In genomic region chr9:123049589-123050222, GRCh38 we compare ENCODE assay signal across 11 cellular contexts. TPM values are rescaled to one million over a fixed set of nuclear protein-coding genes. Genes with fewer than 3 reads are reported as not detected.
DNase-seq lines count a peak whose midpoint lies in the region; ATAC-seq lines count a peak whose summit lies in the region.
"Had no signal": no experiment of that assay in that cellular context is flagged by ENCODE, and none has a peak within 500 bp of the region (broad histone marks: within the 10 kb centered on the region; RNA-seq: fewer than 3 reads in every experiment).

No MANE protein-coding gene starts in this region.

- H3K18ac ChIP-seq in neuronal stem cell (ENCODE audit: low read length) = no peak overlapping the region

- no peaks in the 10 kb centered on the region for H3K27me3 Mint-ChIP-seq in activated CD8-positive, alpha-beta T cell treated with anti-CD3 and anti-CD28 coated beads, Interleukin-2, amount 10 ng/mL, durations not matched to agents 7 days and 5 days (ENCODE audit: low read depth)
- H3K27me3 Mint-ChIP-seq in activated T-helper 17 cell treated with anti-CD3 and anti-CD28 coated beads, Interleukin-2, amount 50 U/mL, for 72 hours = no peaks in the 10 kb centered on the region

- H2BK120ac ChIP-seq in neuronal stem cell (ENCODE audit: low read depth, low read length) = no peak overlapping the region

- 14 to 20% methylated on average over 3 of the region's 3 CpGs for WGBS in GM23248 (ENCODE audit: low coverage in 1 of 2, low lambda C conversion rate in 2 of 2, missing lambda C conversion rate in 2 of 2), 2 experiments
- WGBS in neuronal stem cell (ENCODE audit: extremely low coverage in 2 of 2, insufficient read length in 2 of 2, insufficient replicate concordance in 1 of 2), 2 donors = no CpG with 5 or more reads among the region's 3 CpGs

- no peaks in the 10 kb centered on the region for H3K9me2 ChIP-seq in GM23248 (ENCODE audit: insufficient read depth)

- POLR2A ChIA-PET in activated CD8-positive, alpha-beta T cell treated with anti-CD3 and anti-CD28 coated beads, Interleukin-2, amount 10 ng/mL, durations not matched to agents 7 days and 5 days (lab: Charles Lee) = no interaction called here

- H3K9me3 ChIP-seq in GM23248 (ENCODE audit: low read depth) (no peaks in the 10 kb centered on the region), stomach smooth muscle (ENCODE audit: control insufficient read depth in 2 of 2, low read length in 2 of 2) (no peaks in the 10 kb centered on the region), neuronal stem cell (replicated peaks in 1 of 2; ENCODE audit: control insufficient read depth in 2 of 2, insufficient read depth in 1 of 2, low read depth in 1 of 2, low read length in 2 of 2) (peaks cover 0 to under 1% of the 10 kb centered on the region in 2 donors)

- H3K36me3 Mint-ChIP-seq in activated CD8-positive, alpha-beta T cell treated with anti-CD3 and anti-CD28 coated beads, Interleukin-2, amount 10 ng/mL, durations not matched to agents 7 days and 5 days (ENCODE audit: low read depth) = peaks cover 4% of the 10 kb centered on the region
- peaks cover 26% of the 10 kb centered on the region for H3K36me3 Mint-ChIP-seq in activated T-helper 17 cell treated with anti-CD3 and anti-CD28 coated beads, Interleukin-2, amount 50 U/mL, for 72 hours (ENCODE audit: low read depth)

- no peak overlapping the region for H3K4me3 Mint-ChIP-seq in activated CD8-positive, alpha-beta T cell treated with anti-CD3 and anti-CD28 coated beads, Interleukin-2, amount 10 ng/mL, durations not matched to agents 7 days and 5 days
- no peak overlapping the region for H3K4me3 Mint-ChIP-seq in activated T-helper 17 cell treated with anti-CD3 and anti-CD28 coated beads, Interleukin-2, amount 50 U/mL, for 72 hours

- in situ Hi-C loops in GM23248 (cut with MboI) = no loop called here

- peaks cover 22% of the 10 kb centered on the region for H3F3A ChIP-seq in GM23248 (ENCODE audit: insufficient read depth)

- H3K4me1 Mint-ChIP-seq in activated CD8-positive, alpha-beta T cell treated with anti-CD3 and anti-CD28 coated beads, Interleukin-2, amount 10 ng/mL, durations not matched to agents 7 days and 5 days (ENCODE audit: low read depth) = peaks cover 10% of the 10 kb centered on the region
- H3K4me1 Mint-ChIP-seq in activated T-helper 17 cell treated with anti-CD3 and anti-CD28 coated beads, Interleukin-2, amount 50 U/mL, for 72 hours = no peaks in the 10 kb centered on the region

- H3K9ac ChIP-seq in GM23248 (no peak overlapping the region), stomach smooth muscle (ENCODE audit: low read length in 2 of 2) (no peak overlapping the region), neuronal stem cell (ENCODE audit: low read depth, low read length, poor library complexity) (no peak overlapping the region)

- H3K9me3 Mint-ChIP-seq in activated CD8-positive, alpha-beta T cell treated with anti-CD3 and anti-CD28 coated beads, Interleukin-2, amount 10 ng/mL, durations not matched to agents 7 days and 5 days (ENCODE audit: insufficient read depth) = no peaks in the 10 kb centered on the region
- no peaks in the 10 kb centered on the region for H3K9me3 Mint-ChIP-seq in activated T-helper 17 cell treated with anti-CD3 and anti-CD28 coated beads, Interleukin-2, amount 50 U/mL, for 72 hours

- no peak overlapping the region for H2BK5ac ChIP-seq in neuronal stem cell (ENCODE audit: low read length)

- peaks cover 27% of the 10 kb centered on the region for H3K4me1 ChIP-seq in GM23248 (ENCODE audit: insufficient read depth)
- H3K4me1 ChIP-seq in stomach smooth muscle (ENCODE audit: control insufficient read depth, insufficient read depth, low read length) = peaks cover 7% of the 10 kb centered on the region
- no peaks in the 10 kb centered on the region for H3K4me1 ChIP-seq in neuronal stem cell (ENCODE audit: control insufficient read depth in 2 of 2, insufficient read depth in 1 of 2, low read depth in 1 of 2, low read length in 2 of 2)

- no peak overlapping the region for H2BK12ac ChIP-seq in neuronal stem cell (ENCODE audit: low read length)

- no peaks in the 10 kb centered on the region for H3K79me2 ChIP-seq in GM23248 (ENCODE audit: insufficient read depth)

- no peak overlapping the region for H3K14ac ChIP-seq in neuronal stem cell (ENCODE audit: low read length)

- no peaks in the 10 kb centered on the region for H3K79me1 ChIP-seq in neuronal stem cell (ENCODE audit: low read depth, low read length)

- no peak overlapping the region for H2AK5ac ChIP-seq in neuronal stem cell (ENCODE audit: low read depth, low read length)

- H3K27me3 ChIP-seq in GM23248 (replicated peaks; ENCODE audit: insufficient read depth) (no peaks in the 10 kb centered on the region), stomach smooth muscle (ENCODE audit: control insufficient read depth in 1 of 2, insufficient read depth in 2 of 2, low read length in 2 of 2) (no peaks in the 10 kb centered on the region), neuronal stem cell (ENCODE audit: control insufficient read depth in 3 of 3, insufficient read depth in 3 of 3, low read depth in 1 of 3, low read length in 3 of 3) (no peaks in the 10 kb centered on the region)

- no peak overlapping the region for H2AFZ ChIP-seq in GM23248
- no peak overlapping the region for H2AFZ ChIP-seq in neuronal stem cell (ENCODE audit: low read length)

- peak overlapping the region; percentile 6; the same call in 1 of the 2 replicates for H3K27ac ChIP-seq in GM23248
- peak overlapping the region; percentile 13 for H3K27ac ChIP-seq in stomach smooth muscle (ENCODE audit: low read length)
- no peak overlapping the region for H3K27ac ChIP-seq in neuronal stem cell (replicated peaks; ENCODE audit: low read length)

- no peak overlapping the region for H3K23ac ChIP-seq in neuronal stem cell (ENCODE audit: low read depth, low read length, poor library complexity)

- no peak overlapping the region for H3K27ac Mint-ChIP-seq in activated CD8-positive, alpha-beta T cell treated with anti-CD3 and anti-CD28 coated beads, Interleukin-2, amount 10 ng/mL, durations not matched to agents 7 days and 5 days
- H3K27ac Mint-ChIP-seq in activated T-helper 17 cell treated with anti-CD3 and anti-CD28 coated beads, Interleukin-2, amount 50 U/mL, for 72 hours = no peak overlapping the region

- 0 out of 2 replicates have a peak, but pooled peaks cover 2% of the 10 kb centered on the region for H3K36me3 ChIP-seq in GM23248 (ENCODE audit: low read depth)
- H3K36me3 ChIP-seq in stomach smooth muscle (ENCODE audit: control insufficient read depth in 2 of 2, insufficient read depth in 2 of 2, low read length in 2 of 2) = peaks cover 0 to under 1% of the 10 kb centered on the region in 2 donors
- peaks cover 2 to 50% of the 10 kb centered on the region in 2 donors for H3K36me3 ChIP-seq in neuronal stem cell (replicated peaks in 1 of 2; ENCODE audit: control insufficient read depth in 2 of 2, insufficient read depth in 2 of 2, low read length in 2 of 2)

- no peak for ATAC-seq in activated CD8-positive, alpha-beta T cell treated with anti-CD3 and anti-CD28 coated beads, Interleukin-2, amount 10 ng/mL, durations not matched to agents 7 days and 5 days
- ATAC-seq in activated T-helper 17 cell treated with anti-CD3 and anti-CD28 coated beads, Interleukin-2, amount 50 U/mL, for 72 hours (replicated peaks) = no peak

- no peak overlapping the region for H2BK15ac ChIP-seq in neuronal stem cell (ENCODE audit: low read length)

- H4K20me1 ChIP-seq in GM23248 (ENCODE audit: insufficient read depth) = no peaks in the 10 kb centered on the region

- H3K4ac ChIP-seq in neuronal stem cell (ENCODE audit: low read length) = no peak overlapping the region

- H3K4me3 ChIP-seq in GM23248 (no peak overlapping the region), stomach smooth muscle (ENCODE audit: low read length in 2 of 2) (peak overlapping the region in 1 of 2 donors; percentile 13), neuronal stem cell (ENCODE audit: low read length in 2 of 2) (no peak overlapping the region)

- no peak overlapping the region for H4K8ac ChIP-seq in neuronal stem cell (ENCODE audit: low read depth, low read length)

- CTCF ChIA-PET in activated CD8-positive, alpha-beta T cell treated with anti-CD3 and anti-CD28 coated beads, Interleukin-2, amount 10 ng/mL, durations not matched to agents 7 days and 5 days (lab: Charles Lee) = no interaction called here

- peak; percentile 29 for DNase-seq in GM23248
- DNase-seq in amniotic epithelial cell (ENCODE audit: low read depth) = peak; percentile 74
- DNase-seq in iPS-NIHi11 (ENCODE audit: low spot score) = peak; percentile 28
- DNase-seq in activated CD8-positive, alpha-beta T cell treated with anti-CD3 and anti-CD28 coated beads, Interleukin-2, amount 10 ng/mL, durations not matched to agents 7 days and 5 days = no peak
- DNase-seq in effector CD4-positive, alpha-beta T cell = no peak
- DNase-seq in neuronal stem cell (ENCODE audit: low spot score) = no peak
- DNase-seq: anterior cingulate cortex; NCI-H774; stimulated activated CD4-positive, alpha-beta T cell treated with anti-CD3 and anti-CD28 coated beads, Interleukin-2, amount 100 ng/mL, for 48 hours had no signal

- no peak overlapping the region for H4K91ac ChIP-seq in neuronal stem cell (ENCODE audit: low read depth, low read length, poor library complexity)

- H3K4me2 ChIP-seq in GM23248 (ENCODE audit: unreplicated experiment) = no peak overlapping the region
- H3K4me2 ChIP-seq in neuronal stem cell (ENCODE audit: insufficient read depth, low read length, poor library complexity, severe bottlenecking) = no peak overlapping the region

RNA-seq across cellular contexts. Expression of gene GPR21, which starts 16.2 kb away (rescaled TPM):
- total RNA-seq in GM23248 (2014; rRNA removed; shearing (Covaris generic)) = 0.65 TPM in 1 of 2 replicates, not detected in the other
- polyA plus RNA-seq in GM23248 (2016; fragmentation: Nextera tagmentation; extraction: Ambion mirVana) = not detected in 2 replicates
- total RNA-seq in activated CD8-positive, alpha-beta T cell treated with anti-CD3 and anti-CD28 coated beads, Interleukin-2, amount 10 ng/mL, durations not matched to agents 7 days and 5 days = 1 to 10 TPM in 1 of 2 experiments, under 1 TPM in 1; 0.63 to 1.1 TPM
- total RNA-seq in activated T-helper 17 cell treated with anti-CD3 and anti-CD28 coated beads, Interleukin-2, amount 50 U/mL, for 72 hours = 1 to 10 TPM in 1 of 2 donors, under 1 TPM in 1; 0.95 to 1.5 TPM
- polyA plus RNA-seq in neuronal stem cell (2013, experiment 1 of 2) = not detected
- not detected for polyA plus RNA-seq in neuronal stem cell (2013, experiment 2 of 2)

Comparison
In these comparisons a context has a peak if more than half of its experiments do, and no peak if none do; other contexts are left out.
1. DNase-seq: peak in GM23248 (single experiment), amniotic epithelial cell (single experiment) and iPS-NIHi11 (single experiment); none in activated CD8-positive, alpha-beta T cell treated with anti-CD3 and anti-CD28 coated beads, Interleukin-2, amount 10 ng/mL, durations not matched to agents 7 days and 5 days (single experiment), effector CD4-positive, alpha-beta T cell (single experiment) and neuronal stem cell (single experiment).